Comparison of ENCODE assay signal across 13 cellular contexts in the genomic region with DNA sequence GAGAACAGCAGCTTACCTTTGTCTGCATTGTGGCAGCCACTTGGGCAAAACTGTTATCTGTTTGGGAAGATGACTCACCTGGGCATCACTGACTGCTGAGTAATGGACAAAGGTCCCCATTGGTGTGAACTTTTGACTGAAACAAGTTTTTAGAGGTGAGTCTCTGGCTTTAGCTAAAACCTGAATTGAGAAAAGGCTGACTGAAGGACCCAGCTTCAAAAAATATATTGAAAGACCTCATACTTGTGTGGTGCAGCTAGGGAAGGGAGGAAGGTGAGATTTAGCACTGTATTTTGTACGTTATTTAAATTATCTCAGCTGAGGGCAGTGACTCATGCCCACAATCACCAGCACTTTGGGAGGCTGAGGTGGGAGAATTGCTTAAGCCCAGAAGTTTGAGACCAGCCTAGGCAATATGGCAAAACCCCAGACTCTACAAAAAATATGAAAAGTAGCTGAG. TPM values are rescaled to one million over a fixed set of nuclear protein-coding genes. Genes with fewer than 3 reads are reported as not detected.
A peak's percentile ranks its signal among the peaks of the same experiment; 100 is the strongest.
DNase-seq lines count a peak whose midpoint lies in the region; ATAC-seq and TF ChIP-seq lines count a peak whose summit lies in the region.
"Had no signal": no experiment of that assay in that cellular context is flagged by ENCODE, and none has a peak within 500 bp of the region (broad histone marks: within the 10 kb centered on the region; RNA-seq: fewer than 3 reads in every experiment).

No MANE protein-coding gene starts in this region.

- no peaks in the 10 kb centered on the region for H3K9me3 Mint-ChIP-seq in natural killer cell

- H3K4me2 ChIP-seq in SK-N-SH: no peak overlapping the region

- ATAC-seq in SK-N-SH treated with all-trans-retinoic acid at 6 μM for 48 hours: no peak
- no peak for ATAC-seq in natural killer cell
- ATAC-seq in HG03045 (IDR thresholded peaks at IDR 0.05; ENCODE audit: unreplicated experiment): no peak
- ATAC-seq in HG02870 (IDR thresholded peaks at IDR 0.05; ENCODE audit: unreplicated experiment): no peak
- ATAC-seq: sciatic nerve had no signal

- TF ChIP-seq RAD21 in SK-N-SH (IDR thresholded peaks at IDR 0.05; ENCODE audit: low read length): no peak

- H3K79me2 ChIP-seq in SK-N-SH (ENCODE audit: insufficient read depth): peaks cover 5% of the 10 kb centered on the region; the same call in 1 of the 2 replicates

- peaks cover 4% of the 10 kb centered on the region for H4K20me1 ChIP-seq in SK-N-SH (ENCODE audit: insufficient read depth)

- H3K36me3 ChIP-seq in SK-N-SH (replicated peaks in 1 of 2; ENCODE audit: control insufficient read depth in 1 of 2, insufficient read depth in 2 of 2, low read length in 1 of 2): no peaks in the 10 kb centered on the region

- peaks cover 6% of the 10 kb centered on the region for H3K36me3 Mint-ChIP-seq in natural killer cell
- H3K36me3 Mint-ChIP-seq: activated naive CD8-positive, alpha-beta T cell had no signal

- WGBS in SK-N-SH (ENCODE audit: low lambda C conversion rate): 39% methylated on average over 1 of the region's 1 CpG

- intact Hi-C loops in natural killer cell (cut with micrococcal nuclease): loop anchor here (5.0 kb wide), 1 partner anchor 352 kb away; the partner anchor contains the start of gene ABRACL

- no peak overlapping the region for H3K4me3 ChIP-seq in SK-N-SH (ENCODE audit: low read depth in 2 of 2, low read length in 1 of 2)
- H3K4me3 ChIP-seq: dorsolateral prefrontal cortex had no signal

- CTCF ChIA-PET in SK-N-SH (lab: Yijun Ruan, JAX): interaction anchor here (0.7 to 1.2 kb wide), 2 partner anchors 9 to 15 kb away, joined by 4 to 8 read pairs; no protein-coding TSS in a partner anchor

- peaks cover 41 to 42% of the 10 kb centered on the region in 2 donors for H3K4me1 Mint-ChIP-seq in natural killer cell

- peaks cover 9 to 13% of the 10 kb centered on the region in 2 experiments; a peak in 2 of 4 replicates for H3K4me1 ChIP-seq in SK-N-SH (ENCODE audit: control insufficient read depth in 1 of 2, insufficient read depth in 2 of 2, low read depth in 1 of 2, low read length in 1 of 2)

- peaks cover 4 to 11% of the 10 kb centered on the region in 2 donors for H3K27me3 Mint-ChIP-seq in natural killer cell (ENCODE audit: low read depth in 2 of 2)
- H3K27me3 Mint-ChIP-seq: activated naive CD8-positive, alpha-beta T cell had no signal

- no peak overlapping the region for H3K27ac ChIP-seq in SK-N-SH (ENCODE audit: low read depth in 2 of 2, low read length in 1 of 2)
- H3K27ac ChIP-seq: dorsolateral prefrontal cortex had no signal

- peaks cover 2% of the 10 kb centered on the region for H3F3A ChIP-seq in SK-N-SH (replicated peaks; ENCODE audit: insufficient read depth)

- DNase-seq in SK-N-SH (no peak), MV-4-11 (lab: John Stamatoyannopoulos, UW) (peak; percentile 82), astrocyte of the hippocampus (ENCODE audit: low read depth, low spot score) (peak; percentile 39), natural killer cell (no peak), NCI-H146 (lab: John Stamatoyannopoulos, UW) (no peak)
- DNase-seq: 8988T, dorsolateral prefrontal cortex, NCI-H2029 had no signal

- no peaks in the 10 kb centered on the region for H3K27me3 ChIP-seq in SK-N-SH (ENCODE audit: insufficient read depth)
- H3K27me3 ChIP-seq: dorsolateral prefrontal cortex had no signal

- H2AFZ ChIP-seq in SK-N-SH (ENCODE audit: low read depth): peak overlapping the region; percentile 46

- POLR2A ChIA-PET in SK-N-SH (lab: Yijun Ruan, JAX): no interaction called here

- peak overlapping the region; percentile 16 to 76 for H3K27ac Mint-ChIP-seq in natural killer cell
- H3K27ac Mint-ChIP-seq: activated naive CD8-positive, alpha-beta T cell had no signal

- H3K4me3 Mint-ChIP-seq in natural killer cell: peak overlapping the region; percentile 45
- H3K4me3 Mint-ChIP-seq: activated naive CD8-positive, alpha-beta T cell had no signal

- no peak overlapping the region for H3K9ac ChIP-seq in SK-N-SH

- H3K9me2 ChIP-seq in SK-N-SH: no peaks in the 10 kb centered on the region

- no peaks in the 10 kb centered on the region for H3K9me3 ChIP-seq in SK-N-SH

- TF ChIP-seq CTCF in SK-N-SH (IDR thresholded peaks at IDR 0.05): no peak
- TF ChIP-seq CTCF in natural killer cell (IDR thresholded peaks at IDR 0.05): no peak

- no peak for TF ChIP-seq EP300 in SK-N-SH (IDR thresholded peaks at IDR 0.05; ENCODE audit: borderline replicate concordance in 1 of 2, low read depth in 1 of 2, low read length in 1 of 2)

TF ChIP-seq in SK-N-SH, 30 proteins besides CTCF, POLR2A, EP300 and RAD21 (continues in another document):
- TF ChIP-seq POLR2AphosphoS5 (IDR thresholded peaks at IDR 0.05; ENCODE audit: low read depth, low read length) (no peak), MEF2A (IDR thresholded peaks at IDR 0.05; ENCODE audit: borderline replicate concordance, low read depth) (no peak), TEAD4 (IDR thresholded peaks at IDR 0.05; ENCODE audit: borderline replicate concordance, insufficient read depth) (no peak), GATA2 (CRISPR knock-in tag; IDR thresholded peaks at IDR 0.05) (no peak), RCOR1 (IDR thresholded peaks at IDR 0.05; ENCODE audit: low read length) (no peak), RXRA (IDR thresholded peaks at IDR 0.05; ENCODE audit: borderline replicate concordance, low read depth) (no peak), SIN3A (IDR thresholded peaks at IDR 0.05; ENCODE audit: borderline replicate concordance, low read depth, low read length) (no peak), USF2 (IDR thresholded peaks at IDR 0.05; ENCODE audit: borderline replicate concordance, low read depth, low read length) (no peak), RFX5 (IDR thresholded peaks at IDR 0.05; ENCODE audit: low read length) (no peak), SMC3 (IDR thresholded peaks at IDR 0.05; ENCODE audit: low read depth, low read length) (no peak), JUND (IDR thresholded peaks at IDR 0.05) (peak; percentile 29; the same call in 1 of the 2 replicates), MXI1 (IDR thresholded peaks at IDR 0.05; ENCODE audit: low read depth, low read length) (no peak)
- TF ChIP-seq, protein P1, sequence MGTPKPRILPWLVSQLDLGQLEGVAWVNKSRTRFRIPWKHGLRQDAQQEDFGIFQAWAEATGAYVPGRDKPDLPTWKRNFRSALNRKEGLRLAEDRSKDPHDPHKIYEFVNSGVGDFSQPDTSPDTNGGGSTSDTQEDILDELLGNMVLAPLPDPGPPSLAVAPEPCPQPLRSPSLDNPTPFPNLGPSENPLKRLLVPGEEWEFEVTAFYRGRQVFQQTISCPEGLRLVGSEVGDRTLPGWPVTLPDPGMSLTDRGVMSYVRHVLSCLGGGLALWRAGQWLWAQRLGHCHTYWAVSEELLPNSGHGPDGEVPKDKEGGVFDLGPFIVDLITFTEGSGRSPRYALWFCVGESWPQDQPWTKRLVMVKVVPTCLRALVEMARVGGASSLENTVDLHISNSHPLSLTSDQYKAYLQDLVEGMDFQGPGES (IDR thresholded peaks at IDR 0.05; ENCODE audit: low read depth, low read length): no peak

TF ChIP-seq in SK-N-SH treated with all-trans-retinoic acid at 6 μM for 48 hours, 23 proteins besides CTCF, POLR2A, EP300 and RAD21 (continues in another document):
- TF ChIP-seq RARB (CRISPR knock-in tag; IDR thresholded peaks at IDR 0.05) (no peak), ZNF8 (CRISPR knock-in tag; IDR thresholded peaks at IDR 0.05) (no peak), ISL1 (CRISPR knock-in tag; IDR thresholded peaks at IDR 0.05) (no peak), ZNF70 (CRISPR knock-in tag; IDR thresholded peaks at IDR 0.05) (no peak), TSHZ2 (CRISPR knock-in tag; IDR thresholded peaks at IDR 0.05) (no peak), ZNF565 (CRISPR knock-in tag; conservative IDR thresholded peaks at IDR 0.05; ENCODE audit: low read depth) (no peak), ARNTL (CRISPR knock-in tag; IDR thresholded peaks at IDR 0.05; ENCODE audit: borderline replicate concordance, low read depth) (no peak), OSR1 (CRISPR knock-in tag; IDR thresholded peaks at IDR 0.05) (no peak), PPARA (CRISPR knock-in tag; IDR thresholded peaks at IDR 0.05; ENCODE audit: borderline replicate concordance) (no peak)
- TF ChIP-seq, protein P2, sequence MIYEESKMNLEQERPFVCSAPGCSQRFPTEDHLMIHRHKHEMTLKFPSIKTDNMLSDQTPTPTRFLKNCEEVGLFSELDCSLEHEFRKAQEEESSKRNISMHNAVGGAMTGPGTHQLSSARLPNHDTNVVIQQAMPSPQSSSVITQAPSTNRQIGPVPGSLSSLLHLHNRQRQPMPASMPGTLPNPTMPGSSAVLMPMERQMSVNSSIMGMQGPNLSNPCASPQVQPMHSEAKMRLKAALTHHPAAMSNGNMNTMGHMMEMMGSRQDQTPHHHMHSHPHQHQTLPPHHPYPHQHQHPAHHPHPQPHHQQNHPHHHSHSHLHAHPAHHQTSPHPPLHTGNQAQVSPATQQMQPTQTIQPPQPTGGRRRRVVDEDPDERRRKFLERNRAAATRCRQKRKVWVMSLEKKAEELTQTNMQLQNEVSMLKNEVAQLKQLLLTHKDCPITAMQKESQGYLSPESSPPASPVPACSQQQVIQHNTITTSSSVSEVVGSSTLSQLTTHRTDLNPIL (CRISPR knock-in tag; IDR thresholded peaks at IDR 0.05; ENCODE audit: low read depth): no peak

RNA-seq across cellular contexts. Expression of gene CITED2, which starts 4.5 kb away (rescaled TPM):
- 159 and 173 TPM in 2 replicates for polyA plus RNA-seq in SK-N-SH (2012; rRNA removed)
- 133 and 135 TPM in 2 replicates for polyA plus RNA-seq in SK-N-SH (2012; cell fraction: cytosol; rRNA removed)
- 156 and 252 TPM in 2 replicates for polyA plus RNA-seq in SK-N-SH (2012; cell fraction: nucleus; rRNA removed)
- 100 to 1,000 TPM in 2 of 3 donors, 10 to 100 TPM in 1; 89.8 to 152 (median 112) TPM for total RNA-seq in natural killer cell

Comparison
In these comparisons a context has a peak if more than half of its experiments do, and no peak if none do; other contexts are left out.
1. DNase-seq: peak in MV-4-11 (single experiment) and astrocyte of the hippocampus (single experiment); none in SK-N-SH (single experiment), natural killer cell (single experiment) and NCI-H146 (single experiment).